Comparison of ENCODE assay signal across 8 cellular contexts in the genomic region with DNA sequence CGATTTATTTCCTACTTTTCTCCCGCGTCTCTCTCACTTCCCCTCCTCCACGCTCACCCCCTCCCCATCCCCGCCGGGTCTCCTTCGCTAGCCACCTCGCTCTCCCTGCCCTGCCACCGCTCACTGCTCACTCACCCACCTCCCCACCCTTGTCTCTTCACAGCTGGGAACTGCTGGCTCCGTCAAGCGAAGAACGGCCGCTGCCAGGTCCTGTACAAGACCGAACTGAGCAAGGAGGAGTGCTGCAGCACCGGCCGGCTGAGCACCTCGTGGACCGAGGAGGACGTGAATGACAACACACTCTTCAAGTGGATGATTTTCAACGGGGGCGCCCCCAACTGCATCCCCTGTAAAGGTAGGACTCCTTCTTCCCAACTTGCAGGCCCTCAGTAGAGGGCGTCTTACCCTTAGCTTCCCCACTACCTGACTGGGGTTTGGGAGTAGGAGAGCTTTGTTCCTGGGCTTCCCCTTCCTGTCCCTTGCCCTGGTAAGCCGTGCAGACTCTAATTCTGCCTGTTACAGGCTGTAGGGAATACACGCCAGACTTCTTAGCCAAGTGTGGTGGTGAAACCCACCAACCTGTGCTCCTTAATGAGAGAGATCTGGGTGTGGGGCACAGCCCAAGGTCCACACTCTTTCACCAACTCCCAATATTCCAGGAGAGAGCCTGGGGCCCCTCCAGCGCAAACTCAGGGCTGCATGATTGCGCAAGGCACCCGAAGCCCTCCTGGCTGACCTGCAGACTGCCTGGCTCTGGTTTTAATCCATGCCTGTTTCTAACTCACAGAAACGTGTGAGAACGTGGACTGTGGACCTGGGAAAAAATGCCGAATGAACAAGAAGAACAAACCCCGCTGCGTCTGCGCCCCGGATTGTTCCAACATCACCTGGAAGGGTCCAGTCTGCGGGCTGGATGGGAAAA. TPM values are rescaled to one million over a fixed set of nuclear protein-coding genes. Genes with fewer than 3 reads are reported as not detected.
DNase-seq lines count a peak whose midpoint lies in the region; ATAC-seq and TF ChIP-seq lines count a peak whose summit lies in the region.

No MANE protein-coding gene starts in this region.

- ATAC-seq in GM18519 (IDR thresholded peaks at IDR 0.05; ENCODE audit: low FRiP score, unreplicated experiment), result no peak

- in situ Hi-C loops in astrocyte of the cerebellum (cut with HindIII; ENCODE audit: low sequenced_read_pairs), result no loop called here

- H3K27me3 ChIP-seq in MG63 (no peaks in the 10 kb centered on the region), iPS DF 6.9 (ENCODE audit: control insufficient read depth, insufficient read depth, low read length) (no peaks in the 10 kb centered on the region; the same call in 1 of the 2 replicates)

- no peak overlapping the region for H3K27ac ChIP-seq in iPS DF 6.9 (ENCODE audit: low read length)

- WGBS in iPS DF 6.9 (ENCODE audit: insufficient coverage, insufficient read length), result no CpG with 5 or more reads among the region's 35 CpGs

- TF ChIP-seq CTCF in GM12875 (IDR thresholded peaks at IDR 0.05; ENCODE audit: borderline replicate concordance, insufficient read depth, low read depth, low read length), result peak; percentile 22; the same call in 1 of the 2 replicates
- TF ChIP-seq CTCF in astrocyte of the cerebellum (IDR thresholded peaks at IDR 0.05; ENCODE audit: low read depth, low read length, missing control alignments), result peak; percentile 49

- DNase-seq in MG63 (peak; percentile 24), astrocyte of the cerebellum (ENCODE audit: low read depth) (no peak), iPS DF 6.9 (ENCODE audit: low read depth, low spot score) (no peak), skeletal muscle cell (ENCODE audit: low read depth) (no peak), middle frontal gyrus (ENCODE audit: extremely low spot score, low spot score) (no peak), amniotic stem cell (lab: John Stamatoyannopoulos, UW) (no peak)

- H3K4me1 ChIP-seq in iPS DF 6.9 (ENCODE audit: control insufficient read depth, insufficient read depth, low read length), result 0 out of 2 replicates have a peak, but pooled peaks cover 1% of the 10 kb centered on the region

- H3K9me3 ChIP-seq in MG63 (no peaks in the 10 kb centered on the region), iPS DF 6.9 (ENCODE audit: control insufficient read depth, insufficient read depth, low read length) (no peaks in the 10 kb centered on the region)

- H3K4me3 ChIP-seq in GM12875 (ENCODE audit: low read depth, low read length) (peak overlapping the region; percentile 46), MG63 (peak overlapping the region; percentile 89), astrocyte of the cerebellum (ENCODE audit: low read depth, low read length) (peak overlapping the region; percentile 67), iPS DF 6.9 (ENCODE audit: low read length) (peak overlapping the region; percentile 49; the same call in 1 of the 2 replicates), skeletal muscle cell (ENCODE audit: low read depth, low read length) (peak overlapping the region; percentile 63)

- H3K36me3 ChIP-seq in MG63 (peaks cover 47% of the 10 kb centered on the region), iPS DF 6.9 (ENCODE audit: control insufficient read depth, insufficient read depth, low read length) (peaks cover 5% of the 10 kb centered on the region; the same call in 1 of the 2 replicates)

RNA-seq across cellular contexts. Expression of a gene that starts 2.5 kb away (rescaled TPM):
- total RNA-seq in MG63 (2014; rRNA removed; shearing (Covaris generic); ENCODE audit: low replicate concordance), result 114 and 131 TPM in 2 replicates
